In genomic region chr5:141960018-141960417, GRCh38 we compare ENCODE assay signal across 10 cellular contexts. TPM values are rescaled to one million over a fixed set of nuclear protein-coding genes. Genes with fewer than 3 reads are reported as not detected.
DNase-seq lines count a peak whose midpoint lies in the region; ATAC-seq and TF ChIP-seq lines count a peak whose summit lies in the region.
"Had no signal": no experiment of that assay in that cellular context is flagged by ENCODE, and none has a peak within 500 bp of the region (broad histone marks: within the 10 kb centered on the region; RNA-seq: fewer than 3 reads in every experiment).

No MANE protein-coding gene starts in this region.

- no peaks in the 10 kb centered on the region for H3K36me3 Mint-ChIP-seq in activated CD8-positive, alpha-beta T cell treated with anti-CD3 and anti-CD28 coated beads, Interleukin-2, amount 10 ng/mL, durations not matched to agents 7 days and 5 days (ENCODE audit: low read depth)

- no peak overlapping the region for H3K4me2 ChIP-seq in hepatocyte

- H3K4me1 Mint-ChIP-seq in activated CD8-positive, alpha-beta T cell treated with anti-CD3 and anti-CD28 coated beads, Interleukin-2, amount 10 ng/mL, durations not matched to agents 7 days and 5 days (ENCODE audit: low read depth) = peaks cover 58% of the 10 kb centered on the region

- ATAC-seq in activated CD8-positive, alpha-beta T cell treated with anti-CD3 and anti-CD28 coated beads, Interleukin-2, amount 10 ng/mL, durations not matched to agents 7 days and 5 days = no peak
- ATAC-seq in HG03139 (IDR thresholded peaks at IDR 0.05; ENCODE audit: unreplicated experiment) (no peak), HG02885 (IDR thresholded peaks at IDR 0.05; ENCODE audit: poor library complexity, unreplicated experiment) (no peak)

- H2AFZ ChIP-seq in hepatocyte = no peak overlapping the region

- H3K27me3 ChIP-seq in AG04450 (ENCODE audit: control insufficient read depth, insufficient read depth, low read length) (peaks cover 3% of the 10 kb centered on the region), hepatocyte (no peaks in the 10 kb centered on the region)
- H3K27me3 ChIP-seq: suprapubic skin had no signal

- CTCF ChIA-PET in AG04450 (lab: Charles Lee) = interaction anchor here (0.6 to 10.5 kb wide), 43 partner anchors 9 to 440 kb away, joined by 3 to 422 read pairs (median 6); partner anchors contain the start of genes DELE1, HDAC3, PCDH1 and RELL2
- CTCF ChIA-PET in activated CD8-positive, alpha-beta T cell treated with anti-CD3 and anti-CD28 coated beads, Interleukin-2, amount 10 ng/mL, durations not matched to agents 7 days and 5 days (lab: Charles Lee) = interaction anchor here (0.6 to 6.9 kb wide), 59 partner anchors 11 to 418 kb away, joined by 3 to 224 read pairs (median 6); partner anchors contain the start of genes DELE1, FCHSD1, NDFIP1 and PCDH1

- POLR2A ChIA-PET in AG04450 (lab: Yijun Ruan, JAX) = interaction anchor here (1.1 to 1.6 kb wide), 4 partner anchors 9 to 268 kb away, joined by 3 to 13 read pairs (median 8); partner anchors contain the start of genes DELE1 and RNF14
- POLR2A ChIA-PET in activated CD8-positive, alpha-beta T cell treated with anti-CD3 and anti-CD28 coated beads, Interleukin-2, amount 10 ng/mL, durations not matched to agents 7 days and 5 days (lab: Charles Lee) = interaction anchor here (0.8 to 3.0 kb wide), 9 partner anchors 10 to 277 kb away, joined by 3 to 33 read pairs (median 5); partner anchors contain the start of genes DELE1 and RNF14

- H3K27ac ChIP-seq in AG04450 (ENCODE audit: low read depth, low read length) (no peak overlapping the region), hepatocyte (no peak overlapping the region)
- H3K27ac ChIP-seq: SK-N-MC, suprapubic skin had no signal

- H4K20me1 ChIP-seq in hepatocyte (ENCODE audit: insufficient read depth, poor library complexity, severe bottlenecking) = no peaks in the 10 kb centered on the region

- H3K79me2 ChIP-seq in hepatocyte = no peaks in the 10 kb centered on the region

- H3K27ac Mint-ChIP-seq in activated CD8-positive, alpha-beta T cell treated with anti-CD3 and anti-CD28 coated beads, Interleukin-2, amount 10 ng/mL, durations not matched to agents 7 days and 5 days = peak overlapping the region; percentile 68

- H3K9me3 Mint-ChIP-seq in activated CD8-positive, alpha-beta T cell treated with anti-CD3 and anti-CD28 coated beads, Interleukin-2, amount 10 ng/mL, durations not matched to agents 7 days and 5 days (ENCODE audit: insufficient read depth) = no peaks in the 10 kb centered on the region

- H3K9me2 ChIP-seq in hepatocyte (replicated peaks; ENCODE audit: insufficient read depth) = no peaks in the 10 kb centered on the region

- H3K36me3 ChIP-seq in hepatocyte (replicated peaks; ENCODE audit: insufficient read depth, low read depth) = no peaks in the 10 kb centered on the region
- H3K36me3 ChIP-seq: suprapubic skin had no signal

- H3K4me3 ChIP-seq in AG04450 (ENCODE audit: low read depth, low read length) = no peak overlapping the region
- H3K4me3 ChIP-seq in GM12875 (ENCODE audit: low read depth, low read length) = no peak overlapping the region
- H3K4me3 ChIP-seq in hepatocyte = no peak overlapping the region
- H3K4me3 ChIP-seq: SK-N-MC, suprapubic skin had no signal

- 57% methylated on average over 10 of the region's 10 CpGs for WGBS in hepatocyte (ENCODE audit: low lambda C conversion rate, missing lambda C conversion rate)

- H3K4me1 ChIP-seq in hepatocyte (ENCODE audit: insufficient read depth) = no peaks in the 10 kb centered on the region

- TF ChIP-seq CTCF in AG04450 (IDR thresholded peaks at IDR 0.05; ENCODE audit: low read depth, low read length) (peak; percentile 33), GM12875 (IDR thresholded peaks at IDR 0.05; ENCODE audit: borderline replicate concordance, insufficient read depth, low read depth, low read length) (peak; percentile 39; the same call in 1 of the 2 replicates), hepatocyte (IDR thresholded peaks at IDR 0.05; ENCODE audit: poor library complexity) (peak; percentile 17)

- H3K9me3 ChIP-seq in AG04450 (ENCODE audit: control insufficient read depth, insufficient read depth, low read length) = no peaks in the 10 kb centered on the region; the same call in 1 of the 2 replicates
- no peaks in the 10 kb centered on the region for H3K9me3 ChIP-seq in hepatocyte (ENCODE audit: low read depth)
- H3K9me3 ChIP-seq: suprapubic skin had no signal

- H3K4me3 Mint-ChIP-seq in activated CD8-positive, alpha-beta T cell treated with anti-CD3 and anti-CD28 coated beads, Interleukin-2, amount 10 ng/mL, durations not matched to agents 7 days and 5 days = no peak overlapping the region

- DNase-seq in AG04450 (ENCODE audit: low read depth, low spot score) (no peak), hepatocyte (ENCODE audit: low spot score) (peak; percentile 27), cerebellar cortex (ENCODE audit: low spot score) (no peak), hepatic stellate cell (ENCODE audit: low spot score) (no peak)
- DNase-seq in activated CD8-positive, alpha-beta T cell treated with anti-CD3 and anti-CD28 coated beads, Interleukin-2, amount 10 ng/mL, durations not matched to agents 7 days and 5 days = peak; percentile 34

- no peaks in the 10 kb centered on the region for H3K27me3 Mint-ChIP-seq in activated CD8-positive, alpha-beta T cell treated with anti-CD3 and anti-CD28 coated beads, Interleukin-2, amount 10 ng/mL, durations not matched to agents 7 days and 5 days (ENCODE audit: low read depth)

RNA-seq across cellular contexts. Expression of gene PCDH12, which starts 2.0 kb away (rescaled TPM):
- not detected in 2 replicates for polyA plus RNA-seq in AG04450 (2011; rRNA removed)
- polyA minus RNA-seq in AG04450 (2011; rRNA and poly(A)+ RNA removed) = not detected in 2 replicates
- total RNA-seq in activated CD8-positive, alpha-beta T cell treated with anti-CD3 and anti-CD28 coated beads, Interleukin-2, amount 10 ng/mL, durations not matched to agents 7 days and 5 days = under 1 TPM; 0.26 to 0.29 TPM
- total RNA-seq in hepatocyte = 1.1 and 4.5 TPM in 2 replicates
- 0.06 and 0.42 TPM in 2 replicates for polyA plus RNA-seq in hepatocyte

RNA-seq across cellular contexts. Expression of gene RNF14, which starts 8.9 kb away (rescaled TPM):
- polyA plus RNA-seq in AG04450 (2011; rRNA removed) (38.1 and 39.0 TPM in 2 replicates), hepatocyte (48.2 and 52.6 TPM in 2 replicates)
- polyA minus RNA-seq in AG04450 (2011; rRNA and poly(A)+ RNA removed) = 25.2 and 31.0 TPM in 2 replicates
- total RNA-seq in activated CD8-positive, alpha-beta T cell treated with anti-CD3 and anti-CD28 coated beads, Interleukin-2, amount 10 ng/mL, durations not matched to agents 7 days and 5 days = 10 to 100 TPM; 22.2 to 26.0 TPM
- 53.0 and 57.8 TPM in 2 replicates for total RNA-seq in hepatocyte

RNA-seq across cellular contexts. Expression of gene DELE1, which starts 36.3 kb away (rescaled TPM):
- 54.7 and 72.3 TPM in 2 replicates for polyA plus RNA-seq in AG04450 (2011; rRNA removed)
- 54.0 and 88.1 TPM in 2 replicates for polyA minus RNA-seq in AG04450 (2011; rRNA and poly(A)+ RNA removed)
- 10 to 100 TPM; 65.7 to 65.8 TPM for total RNA-seq in activated CD8-positive, alpha-beta T cell treated with anti-CD3 and anti-CD28 coated beads, Interleukin-2, amount 10 ng/mL, durations not matched to agents 7 days and 5 days
- 57.2 and 62.0 TPM in 2 replicates for total RNA-seq in hepatocyte
- 31.5 and 32.6 TPM in 2 replicates for polyA plus RNA-seq in hepatocyte

RNA-seq across cellular contexts. Expression of gene GNPDA1, which starts 52.8 kb away (rescaled TPM):
- polyA plus RNA-seq in AG04450 (2011; rRNA removed) (26.3 and 33.8 TPM in 2 replicates), hepatocyte (85.3 and 97.3 TPM in 2 replicates)
- polyA minus RNA-seq in AG04450 (2011; rRNA and poly(A)+ RNA removed) = 23.3 and 29.6 TPM in 2 replicates
- 10 to 100 TPM; 34.9 to 41.0 TPM for total RNA-seq in activated CD8-positive, alpha-beta T cell treated with anti-CD3 and anti-CD28 coated beads, Interleukin-2, amount 10 ng/mL, durations not matched to agents 7 days and 5 days
- total RNA-seq in hepatocyte = 106 and 126 TPM in 2 replicates

Comparison
In these comparisons a context has a peak if more than half of its experiments do, and no peak if none do; other contexts are left out.
1. DNase-seq: peak in activated CD8-positive, alpha-beta T cell treated with anti-CD3 and anti-CD28 coated beads, Interleukin-2, amount 10 ng/mL, durations not matched to agents 7 days and 5 days (single experiment) and hepatocyte (single experiment); none in AG04450 (single experiment), cerebellar cortex (single experiment) and hepatic stellate cell (single experiment).
2. Peak in every context shown above with its lines, with median percentiles within 50 percentile points of each other: CTCF ChIP-seq.